Comparison of ENCODE assay signal across 8 cellular contexts in genomic region chr3:51501833-51502561, GRCh38. TPM values are rescaled to one million over a fixed set of nuclear protein-coding genes. Genes with fewer than 3 reads are reported as not detected.
A peak's percentile ranks its signal among the peaks of the same experiment; 100 is the strongest.
DNase-seq lines count a peak whose midpoint lies in the region; ATAC-seq lines count a peak whose summit lies in the region.

No MANE protein-coding gene starts in this region.

- ATAC-seq in GM21526 (IDR thresholded peaks at IDR 0.05; ENCODE audit: low FRiP score, unreplicated experiment) (peak; percentile 25), left colon (no peak), HG02642 (IDR thresholded peaks at IDR 0.05; ENCODE audit: poor library complexity, unreplicated experiment) (no peak)
- peak; percentile 16 for ATAC-seq in activated CD4-positive, alpha-beta T cell treated with anti-CD3 and anti-CD28 coated beads for 36 hours

- POLR2A ChIA-PET in activated CD4-positive, alpha-beta T cell treated with anti-CD3 and anti-CD28 coated beads for 36 hours (lab: Charles Lee): interaction anchor here (0.6 to 1.4 kb wide), 3 partner anchors 39 to 388 kb away, joined by 3 to 6 read pairs (median 5); partner anchors contain the start of gene TEX264

- H3K4me1 Mint-ChIP-seq in activated CD4-positive, alpha-beta T cell treated with anti-CD3 and anti-CD28 coated beads for 36 hours: peaks cover 13% of the 10 kb centered on the region

- DNase-seq in AML-193 (lab: John Stamatoyannopoulos, UW) (peak; percentile 79), NCI-H2196 treated with DMSO at 0.1 percent for 48 hours (lab: John Stamatoyannopoulos, UW; ENCODE audit: unreplicated experiment) (peak; percentile 24), cerebellar cortex (ENCODE audit: low spot score) (peak; percentile 84), left colon (peak; percentile 65 to 85)
- DNase-seq in activated CD4-positive, alpha-beta T cell treated with anti-CD3 and anti-CD28 coated beads for 36 hours: peak; percentile 90
- DNase-seq in stimulated activated CD4-positive, alpha-beta T cell treated with anti-CD3 and anti-CD28 coated beads, Interleukin-2, amount 100 ng/mL, for 48 hours: peak; percentile 83 to 85

- no peaks in the 10 kb centered on the region for H3K27me3 Mint-ChIP-seq in activated CD4-positive, alpha-beta T cell treated with anti-CD3 and anti-CD28 coated beads for 36 hours

- intact Hi-C loops in activated CD4-positive, alpha-beta T cell treated with anti-CD3 and anti-CD28 coated beads for 36 hours (cut with DNase I, micrococcal nuclease): loop anchor here (1.0 to 5.0 kb wide), 6 partner anchors 37 to 1150 kb away; partner anchors contain the start of genes CYB561D2 (in 1 of the 2), NPRL2 (in 1 of the 2) and RAD54L2 (in 1 of the 2)
- intact Hi-C loops in left colon (cut with DNase I, micrococcal nuclease): loop anchor here (5.0 to 10.0 kb wide), 3 partner anchors 165 to 293 kb away; no protein-coding TSS in a partner anchor

- H3K4me3 Mint-ChIP-seq in activated CD4-positive, alpha-beta T cell treated with anti-CD3 and anti-CD28 coated beads for 36 hours: peak overlapping the region; percentile 26

- H3K27ac Mint-ChIP-seq in activated CD4-positive, alpha-beta T cell treated with anti-CD3 and anti-CD28 coated beads for 36 hours: peak overlapping the region; percentile 74

- CTCF ChIA-PET in activated CD4-positive, alpha-beta T cell treated with anti-CD3 and anti-CD28 coated beads for 36 hours (lab: Charles Lee): interaction anchor here (0.6 to 8.2 kb wide), 24 partner anchors 11 to 297 kb away, joined by 3 to 143 read pairs (median 4); partner anchors contain the start of genes RAD54L2 and TEX264

- H3K36me3 Mint-ChIP-seq in activated CD4-positive, alpha-beta T cell treated with anti-CD3 and anti-CD28 coated beads for 36 hours (ENCODE audit: low read depth): no peaks in the 10 kb centered on the region

- H3K9me3 Mint-ChIP-seq in activated CD4-positive, alpha-beta T cell treated with anti-CD3 and anti-CD28 coated beads for 36 hours (ENCODE audit: low read depth): no peaks in the 10 kb centered on the region

RNA-seq across cellular contexts. Expression of gene DCAF1, which starts 2.2 kb away (rescaled TPM):
- 10 to 100 TPM; 40.6 to 41.6 TPM for total RNA-seq in activated CD4-positive, alpha-beta T cell treated with anti-CD3 and anti-CD28 coated beads for 36 hours
- 10 to 100 TPM; 16.0 to 22.6 TPM for total RNA-seq in left colon

RNA-seq across cellular contexts. Expression of gene RAD54L2, which starts 36.5 kb away (rescaled TPM):
- total RNA-seq in activated CD4-positive, alpha-beta T cell treated with anti-CD3 and anti-CD28 coated beads for 36 hours: 10 to 100 TPM; 24.9 to 27.4 TPM
- total RNA-seq in left colon: 10 to 100 TPM; 13.9 to 16.9 TPM

Comparison
In these comparisons a context has a peak if more than half of its experiments do, and no peak if none do; other contexts are left out.
1. DNase-seq: peak in every context shown above with its lines; median percentile 90 in activated CD4-positive, alpha-beta T cell treated with anti-CD3 and anti-CD28 coated beads for 36 hours; 84 in cerebellar cortex; 84 in stimulated activated CD4-positive, alpha-beta T cell treated with anti-CD3 and anti-CD28 coated beads, Interleukin-2, amount 100 ng/mL, for 48 hours; 79 in AML-193; 75 in left colon; 24 in NCI-H2196 treated with DMSO at 0.1 percent for 48 hours.
2. ATAC-seq: peak in GM21526 (single experiment) and activated CD4-positive, alpha-beta T cell treated with anti-CD3 and anti-CD28 coated beads for 36 hours (single experiment); none in left colon (single experiment) and HG02642 (single experiment).